Comparison of ENCODE assay signal across 10 cellular contexts in the genomic region with DNA sequence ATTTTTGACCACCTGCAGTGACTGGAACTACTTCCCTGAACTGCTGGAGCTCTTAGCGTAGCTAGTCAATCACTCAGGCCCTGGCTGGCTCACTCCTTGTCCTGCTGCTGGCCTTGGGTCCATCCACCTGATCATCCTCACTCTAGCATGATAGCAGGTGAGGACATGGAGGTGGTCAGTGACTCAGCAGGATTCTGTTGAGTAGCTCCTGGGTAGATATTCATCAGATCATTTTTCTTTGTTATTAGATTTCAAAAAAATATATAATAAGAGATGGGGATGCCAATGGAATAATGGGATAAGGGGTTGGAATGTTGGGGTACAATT. TPM values are rescaled to one million over a fixed set of nuclear protein-coding genes. Genes with fewer than 3 reads are reported as not detected.
DNase-seq lines count a peak whose midpoint lies in the region; ATAC-seq and TF ChIP-seq lines count a peak whose summit lies in the region.
"Had no signal": no experiment of that assay in that cellular context is flagged by ENCODE, and none has a peak within 500 bp of the region (broad histone marks: within the 10 kb centered on the region; RNA-seq: fewer than 3 reads in every experiment).

No MANE protein-coding gene starts in this region.

- H3K9ac ChIP-seq in colonic mucosa (ENCODE audit: low read depth in 2 of 2, low read length in 2 of 2): no peak overlapping the region

- H3K4me1 ChIP-seq in colonic mucosa: peaks cover 2% of the 10 kb centered on the region
- H3K4me1 ChIP-seq in tibial nerve: peaks cover 0 to 24% (median 4%) of the 10 kb centered on the region in 4 donors
- peaks cover 0 to 83% of the 10 kb centered on the region in 2 donors for H3K4me1 ChIP-seq in left lung

- DNase-seq in stimulated activated naive CD8-positive, alpha-beta T cell treated with anti-CD3 and anti-CD28 coated beads, Interleukin-15, Interleukin-2, amounts not matched to agents 100 U/mL and 50 U/mL, for 24 hours: no peak
- DNase-seq in colonic mucosa (no peak), GM13976 (ENCODE audit: low spot score) (no peak), NCI-H1105 (lab: John Stamatoyannopoulos, UW) (no peak), tibial nerve (ENCODE audit: low spot score in 2 of 2) (no peak), left lung (no peak)
- DNase-seq: endodermal cell had no signal

- peak overlapping the region; percentile 98 for H3K27ac Mint-ChIP-seq in stimulated activated naive CD8-positive, alpha-beta T cell treated with anti-CD3 and anti-CD28 coated beads, Interleukin-15, Interleukin-2, amounts not matched to agents 100 ng/mL and 50 ng/mL, for 24 hours
- H3K27ac Mint-ChIP-seq: WTC11 had no signal

- H3K9me3 Mint-ChIP-seq in stimulated activated naive CD8-positive, alpha-beta T cell treated with anti-CD3 and anti-CD28 coated beads, Interleukin-15, Interleukin-2, amounts not matched to agents 100 ng/mL and 50 ng/mL, for 24 hours: no peaks in the 10 kb centered on the region
- H3K9me3 Mint-ChIP-seq: endodermal cell had no signal

- H3K36me3 ChIP-seq in colonic mucosa (no peaks in the 10 kb centered on the region), tibial nerve (no peaks in the 10 kb centered on the region), left lung (no peaks in the 10 kb centered on the region)

- H3K27ac ChIP-seq in colonic mucosa (peak overlapping the region; percentile 36), tibial nerve (peak overlapping the region in 1 of 4 donors; percentile 82), left lung (peak overlapping the region in 1 of 2 donors; percentile 87)

- no peak for TF ChIP-seq CTCF in colonic mucosa (IDR thresholded peaks at IDR 0.05)
- TF ChIP-seq CTCF in GM13976 (IDR thresholded peaks at IDR 0.05; ENCODE audit: borderline replicate concordance, control extremely low read depth, extremely low read depth, insufficient read depth, missing control alignments): no peak
- TF ChIP-seq CTCF in tibial nerve (IDR thresholded peaks at IDR 0.05): no peak
- TF ChIP-seq CTCF in left lung (IDR thresholded peaks at IDR 0.05): no peak

- no peak overlapping the region for H3K4me3 ChIP-seq in colonic mucosa
- H3K4me3 ChIP-seq in tibial nerve: no peak overlapping the region
- H3K4me3 ChIP-seq in left lung: no peak overlapping the region

- TF ChIP-seq POLR2A in tibial nerve (IDR thresholded peaks at IDR 0.05): no peak

- H3K4me1 Mint-ChIP-seq in stimulated activated naive CD8-positive, alpha-beta T cell treated with anti-CD3 and anti-CD28 coated beads, Interleukin-15, Interleukin-2, amounts not matched to agents 100 ng/mL and 50 ng/mL, for 24 hours (ENCODE audit: low read depth): peaks cover 97% of the 10 kb centered on the region
- H3K4me1 Mint-ChIP-seq: endodermal cell had no signal

- TF ChIP-seq EP300 in tibial nerve (IDR thresholded peaks at IDR 0.05): no peak

- H3K27me3 Mint-ChIP-seq in stimulated activated naive CD8-positive, alpha-beta T cell treated with anti-CD3 and anti-CD28 coated beads, Interleukin-15, Interleukin-2, amounts not matched to agents 100 ng/mL and 50 ng/mL, for 24 hours: no peaks in the 10 kb centered on the region

- no peaks in the 10 kb centered on the region for H3K36me3 Mint-ChIP-seq in stimulated activated naive CD8-positive, alpha-beta T cell treated with anti-CD3 and anti-CD28 coated beads, Interleukin-15, Interleukin-2, amounts not matched to agents 100 ng/mL and 50 ng/mL, for 24 hours (ENCODE audit: low read depth)
- H3K36me3 Mint-ChIP-seq: WTC11 had no signal

- in situ Hi-C loops in GM13976 (cut with MboI; ENCODE audit: low sequenced_read_pairs, unreplicated experiment): no loop called here

- WGBS in tibial nerve, 2 donors: 80 to 86% methylated on average over 1 of the region's 1 CpG

- H3K27me3 ChIP-seq in colonic mucosa (no peaks in the 10 kb centered on the region), tibial nerve (no peaks in the 10 kb centered on the region), left lung (no peaks in the 10 kb centered on the region)

- ATAC-seq in stimulated activated naive CD8-positive, alpha-beta T cell treated with anti-CD3 and anti-CD28 coated beads, Interleukin-15, Interleukin-2, amounts not matched to agents 100 U/mL and 50 U/mL, for 24 hours: no peak
- peak; percentile 1 for ATAC-seq in HG03520 (IDR thresholded peaks at IDR 0.05; ENCODE audit: unreplicated experiment)
- no peak for ATAC-seq in left lung
- ATAC-seq: WTC11 had no signal

- H3K9me3 ChIP-seq in colonic mucosa (no peaks in the 10 kb centered on the region), tibial nerve (peaks cover 0 to 6% (median 0%) of the 10 kb centered on the region in 4 donors), left lung (no peaks in the 10 kb centered on the region)

- intact Hi-C loops in colonic mucosa (cut with DNase I): no loop called here
- intact Hi-C loops in left lung (cut with DNase I): no loop called here

- peak overlapping the region; percentile 67 for H3K4me3 Mint-ChIP-seq in stimulated activated naive CD8-positive, alpha-beta T cell treated with anti-CD3 and anti-CD28 coated beads, Interleukin-15, Interleukin-2, amounts not matched to agents 100 ng/mL and 50 ng/mL, for 24 hours
- H3K4me3 Mint-ChIP-seq: endodermal cell, WTC11 had no signal

RNA-seq across cellular contexts. Expression of a gene that starts 25.0 kb away (rescaled TPM):
- total RNA-seq in colonic mucosa: 10 to 100 TPM; 14.7 to 19.0 TPM
- total RNA-seq in tibial nerve: 10 to 100 TPM; 13.4 to 27.3 (median 24.8) TPM
- total RNA-seq in left lung: 10 to 100 TPM; 30.2 to 71.9 TPM
